ENCODE assay signal across 15 cellular contexts in genomic region chr4:123363729-123364128, GRCh38. TPM values are rescaled to one million over a fixed set of nuclear protein-coding genes. Genes with fewer than 3 reads are reported as not detected.
DNase-seq lines count a peak whose midpoint lies in the region; ATAC-seq and TF ChIP-seq lines count a peak whose summit lies in the region.
"Had no signal": no experiment of that assay in that cellular context is flagged by ENCODE, and none has a peak within 500 bp of the region (broad histone marks: within the 10 kb centered on the region; RNA-seq: fewer than 3 reads in every experiment).

No MANE protein-coding gene starts in this region.

- TF ChIP-seq POLR2A in gastrocnemius medialis (IDR thresholded peaks at IDR 0.05) = no peak

- H3K4me3 ChIP-seq in BLaER1 (no peak overlapping the region), gastrocnemius medialis (no peak overlapping the region)
- H3K4me3 ChIP-seq: upper lobe of left lung had no signal

- peak overlapping the region; percentile 66 for H3K4me2 ChIP-seq in BLaER1

- H3K9me3 ChIP-seq in BLaER1 = no peaks in the 10 kb centered on the region
- H3K9me3 ChIP-seq in gastrocnemius medialis = no peaks in the 10 kb centered on the region
- H3K9me3 ChIP-seq: upper lobe of left lung had no signal

- ATAC-seq in GM19351 (IDR thresholded peaks at IDR 0.05; ENCODE audit: unreplicated experiment) (peak; percentile 96), HG02763 (IDR thresholded peaks at IDR 0.05; ENCODE audit: unreplicated experiment) (peak; percentile 80), HG03460 (IDR thresholded peaks at IDR 0.05; ENCODE audit: unreplicated experiment) (peak; percentile 96), gastrocnemius medialis (no peak)
- ATAC-seq: foreskin keratinocyte, left colon had no signal

- no peak for DNase-seq in gastrocnemius medialis
- DNase-seq in GM03348 (ENCODE audit: low spot score) = no peak
- no peak for DNase-seq in retina
- no peak for DNase-seq in ACHN
- DNase-seq: foreskin keratinocyte, left colon, NCI-H1417 treated with DMSO at 0.1 percent for 48 hours, OCI-M1, upper lobe of left lung, WERI-Rb-1 had no signal

- H3K27me3 ChIP-seq in BLaER1 (no peaks in the 10 kb centered on the region), gastrocnemius medialis (no peaks in the 10 kb centered on the region)
- H3K27me3 ChIP-seq: foreskin keratinocyte, upper lobe of left lung had no signal

- in situ Hi-C loops in gastrocnemius medialis (cut with MboI; ENCODE audit: low sequenced_read_pairs in 4 of 4) (no loop called here), ACHN (cut with HindIII; ENCODE audit: low pct_ligation_motif_present, low pct_unique_long_range_greater_than_20kb, low sequenced_read_pairs) (no loop called here)

- H4K20me1 ChIP-seq in BLaER1 = no peaks in the 10 kb centered on the region

- H3K36me3 ChIP-seq in BLaER1 (no peaks in the 10 kb centered on the region), gastrocnemius medialis (no peaks in the 10 kb centered on the region)
- H3K36me3 ChIP-seq: upper lobe of left lung, WERI-Rb-1 had no signal

- TF ChIP-seq CTCF in gastrocnemius medialis (IDR thresholded peaks at IDR 0.05 in 4 of 5, conservative IDR thresholded peaks at IDR 0.05 in 1 of 5) = no peak

- no peak overlapping the region for H3K9ac ChIP-seq in BLaER1
- H3K9ac ChIP-seq: parathyroid adenoma had no signal

- H3K4me1 ChIP-seq in BLaER1 (peaks cover 31% of the 10 kb centered on the region), gastrocnemius medialis (peaks cover 21 to 25% of the 10 kb centered on the region in 2 donors)
- H3K4me1 ChIP-seq: parathyroid adenoma had no signal

- intact Hi-C loops in gastrocnemius medialis (cut with DNase I; ENCODE audit: low total_unique reads) = no loop called here

- H3K27ac ChIP-seq in BLaER1 (no peak overlapping the region), gastrocnemius medialis (no peak overlapping the region)
- H3K27ac ChIP-seq: foreskin keratinocyte, parathyroid adenoma, upper lobe of left lung, WERI-Rb-1 had no signal

RNA-seq across cellular contexts. Expression of gene SPRY1, which starts 32.9 kb away (rescaled TPM):
- 10 to 100 TPM; 32.8 to 72.2 (median 50.9) TPM for total RNA-seq in gastrocnemius medialis

Comparison
In these comparisons a context has a peak if more than half of its experiments do, and no peak if none do; other contexts are left out.
1. ATAC-seq: peak in GM19351 (single experiment), HG02763 (single experiment) and HG03460 (single experiment); none in gastrocnemius medialis (0 of 2).